In the genomic region with DNA sequence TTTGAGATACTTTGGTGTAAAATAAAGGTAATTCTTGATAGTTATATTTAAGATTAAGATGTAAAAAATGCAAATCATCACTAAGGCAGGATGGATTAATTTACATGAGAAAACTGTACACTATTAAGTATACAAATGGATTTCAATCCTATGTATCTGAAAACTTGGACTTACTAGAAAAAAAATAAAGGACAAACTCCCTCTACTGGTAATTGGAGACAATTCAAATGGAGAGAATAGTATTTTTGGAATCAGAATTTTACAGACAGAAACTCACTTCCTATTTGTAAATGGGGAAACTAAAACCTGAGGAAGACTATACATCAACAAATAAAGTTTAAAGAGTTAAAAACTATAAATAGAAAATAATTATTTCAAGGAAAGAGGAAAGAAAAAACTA, we compare ENCODE assay signal across 8 cellular contexts.
DNase-seq lines count a peak whose midpoint lies in the region; ATAC-seq, FAIRE-seq and TF ChIP-seq lines count a peak whose summit lies in the region.

No MANE protein-coding gene starts in this region.

- FAIRE-seq in HepG2 (lab: Jason Lieb, UNC), result no peak

- no peak overlapping the region for H2AK9ac ChIP-seq in IMR-90 (replicated peaks; ENCODE audit: low read depth, low read length, poor library complexity)

- H3K4ac ChIP-seq in IMR-90 (ENCODE audit: low read depth, low read length), result no peak overlapping the region

- H3K4me2 ChIP-seq in IMR-90 (ENCODE audit: low read depth, low read length), result no peak overlapping the region
- no peak overlapping the region for H3K4me2 ChIP-seq in HepG2 (ENCODE audit: low read depth, low read length)

- H3K27ac ChIP-seq in IMR-90 (ENCODE audit: insufficient read depth, low read length) (no peak overlapping the region), HepG2 (ENCODE audit: extremely low read length, insufficient read depth, low read length) (no peak overlapping the region)

- no peak overlapping the region for H3K23ac ChIP-seq in IMR-90 (ENCODE audit: low read depth, low read length)

- H2BK20ac ChIP-seq in IMR-90 (ENCODE audit: low read depth, low read length), result no peak overlapping the region

- no peak for TF ChIP-seq POLR2A in IMR-90 (IDR thresholded peaks at IDR 0.05; ENCODE audit: low read depth, low read length)
- no peak for TF ChIP-seq POLR2A in HepG2 (IDR thresholded peaks at IDR 0.05; ENCODE audit: insufficient read depth in 1 of 2, low read depth in 2 of 2, low read length in 2 of 2)

- H3K9me1 ChIP-seq in IMR-90 (ENCODE audit: insufficient read depth, low read length), result no peaks in the 10 kb centered on the region

- no peak overlapping the region for H3K14ac ChIP-seq in IMR-90 (replicated peaks; ENCODE audit: low read depth, low read length)

- intact Hi-C loops in IMR-90 (cut with micrococcal nuclease) (loop anchor here (1.0 to 10.0 kb wide), 4 partner anchors 33 to 361 kb away; partner anchors contain the start of gene PARD3), HepG2 (cut with micrococcal nuclease; ENCODE audit: unreplicated experiment) (loop anchor here (1.0 kb wide), 1 partner anchor 33 kb away; no protein-coding TSS in a partner anchor), sciatic nerve (cut with DNase I) (loop anchor here (5.0 kb wide), 1 partner anchor 40 kb away; no protein-coding TSS in a partner anchor)

- in situ Hi-C loops in IMR-90 (cut with MboI; ENCODE audit: low sequenced_read_pairs), result no loop called here
- in situ Hi-C loops in HepG2 (cut with HindIII; ENCODE audit: extremely low pct_ligation_motif_present, low pct_unique_long_range_greater_than_20kb), result no loop called here

- peak; percentile 36 for TF ChIP-seq CTCF in AG09309 (IDR thresholded peaks at IDR 0.05; ENCODE audit: control insufficient read depth, insufficient read depth, low read depth, low read length, missing control alignments)
- peak; percentile 57 for TF ChIP-seq CTCF in IMR-90 (conservative IDR thresholded peaks at IDR 0.05; ENCODE audit: low read depth, low read length)
- no peak for TF ChIP-seq CTCF in HepG2 (CRISPR knock-in tag; IDR thresholded peaks at IDR 0.05)

- no peak overlapping the region for H2AK5ac ChIP-seq in IMR-90 (ENCODE audit: low read depth, low read length)

- dilution Hi-C loops in IMR-90 (cut with HindIII; ENCODE audit: low sequenced_read_pairs, unreplicated experiment), result no loop called here

- H3K18ac ChIP-seq in IMR-90 (ENCODE audit: low read depth, low read length), result no peak overlapping the region

- CTCF ChIA-PET in IMR-90 (lab: Yijun Ruan, JAX), result interaction anchor here (0.7 to 3.6 kb wide), 5 partner anchors 14 to 366 kb away, joined by 3 to 18 read pairs (median 4); no protein-coding TSS in a partner anchor
- CTCF ChIA-PET in HepG2 (lab: Yijun Ruan, JAX; ENCODE audit: low intra/inter-chr PET ratio, low total read pairs), result interaction anchor here (0.6 kb wide), 1 partner anchor 33 kb away, joined by 3 read pairs; no protein-coding TSS in a partner anchor

- H3K27me3 ChIP-seq in IMR-90 (ENCODE audit: control insufficient read depth, insufficient read depth, low read length) (no peaks in the 10 kb centered on the region), HepG2 (ENCODE audit: control insufficient read depth in 1 of 2, insufficient read depth in 2 of 2, low read length in 2 of 2) (no peaks in the 10 kb centered on the region)

- no peak overlapping the region for H2BK120ac ChIP-seq in IMR-90 (ENCODE audit: low read depth, low read length)

- no peak overlapping the region for H2BK15ac ChIP-seq in IMR-90 (ENCODE audit: low read depth, low read length)

- BruUV-seq in IMR-90 (replicated peaks; lab: Mats Ljungman, UMichigan) (no TSS peak), HepG2 (replicated peaks; lab: Mats Ljungman, UMichigan) (no TSS peak)

- H4K20me1 ChIP-seq in IMR-90 (ENCODE audit: insufficient read depth, low read length) (no peaks in the 10 kb centered on the region; the same call in 1 of the 2 replicates), HepG2 (ENCODE audit: insufficient read depth, low read length) (0 out of 2 replicates have a peak, but pooled peaks cover 3% of the 10 kb centered on the region)

- H4K8ac ChIP-seq in IMR-90 (ENCODE audit: low read depth in 2 of 2, low read length in 2 of 2), result no peak overlapping the region

- no peak overlapping the region for H4K91ac ChIP-seq in IMR-90 (ENCODE audit: insufficient read depth, low read depth, low read length)

- no peak overlapping the region for H4K5ac ChIP-seq in IMR-90 (ENCODE audit: low read depth, low read length)

- H3K9me3 ChIP-seq in IMR-90 (ENCODE audit: control insufficient read depth, insufficient read depth, low read length) (no peaks in the 10 kb centered on the region), HepG2 (ENCODE audit: low read length) (no peaks in the 10 kb centered on the region)

- H3K9ac ChIP-seq in IMR-90 (ENCODE audit: low read depth, low read length), result no peak overlapping the region
- H3K9ac ChIP-seq in HepG2 (ENCODE audit: insufficient read depth, low read depth, low read length), result no peak overlapping the region

- POLR2A ChIA-PET in IMR-90 (lab: Charles Lee; ENCODE audit: unreplicated experiment), result interaction anchor here (0.7 kb wide), 1 partner anchor 171 kb away, joined by 3 read pairs; no protein-coding TSS in a partner anchor
- POLR2A ChIA-PET in HepG2 (lab: Yijun Ruan, JAX), result no interaction called here

- ATAC-seq in IMR-90 (ENCODE audit: low read depth) (0 out of 2 replicates have a peak, but pooled peaks have one; percentile 24), HepG2 (no peak), GM18511 (IDR thresholded peaks at IDR 0.05; ENCODE audit: unreplicated experiment) (no peak), sciatic nerve (no peak)

- no peak overlapping the region for H3K56ac ChIP-seq in IMR-90 (ENCODE audit: extremely low read depth, insufficient read depth, low read length)

- no peak overlapping the region for H3K4me3 ChIP-seq in AG09309 (ENCODE audit: control insufficient read depth, low read depth, low read length)
- H3K4me3 ChIP-seq in IMR-90 (ENCODE audit: insufficient read depth, low read depth, low read length), result no peak overlapping the region
- H3K4me3 ChIP-seq in HepG2 (replicated peaks in 1 of 3; ENCODE audit: insufficient read depth in 1 of 3, low read depth in 2 of 3, low read length in 3 of 3), result no peak overlapping the region

- H3K36me3 ChIP-seq in IMR-90 (ENCODE audit: control insufficient read depth, insufficient read depth, low read length) (peaks cover 19% of the 10 kb centered on the region), HepG2 (replicated peaks in 1 of 2; ENCODE audit: control insufficient read depth in 1 of 2, insufficient read depth in 2 of 2, low read length in 2 of 2) (peaks cover 3 to 46% of the 10 kb centered on the region in 2 experiments)

- TF ChIP-seq EP300 in HepG2 (IDR thresholded peaks at IDR 0.05; ENCODE audit: low read depth in 2 of 2, low read length in 2 of 2) (no peak), HepG2 (CRISPR knock-in tag; IDR thresholded peaks at IDR 0.05; ENCODE audit: borderline replicate concordance) (no peak)

- H2AFZ ChIP-seq in IMR-90 (replicated peaks; ENCODE audit: low read length, poor library complexity) (no peak overlapping the region), HepG2 (ENCODE audit: low read length) (no peak overlapping the region)

- TF ChIP-seq RAD21 in IMR-90 (IDR thresholded peaks at IDR 0.05; ENCODE audit: low read length) (peak; percentile 48), HepG2 (CRISPR knock-in tag; IDR thresholded peaks at IDR 0.05) (no peak)

- H3K79me2 ChIP-seq in HepG2 (ENCODE audit: insufficient read depth, low read length), result no peaks in the 10 kb centered on the region

- H2BK5ac ChIP-seq in IMR-90 (ENCODE audit: low read depth, low read length, poor library complexity, severe bottlenecking), result no peak overlapping the region

- DNase-seq in AG09309 (ENCODE audit: low read depth), result no peak
- DNase-seq in IMR-90, result peak; percentile 39
- peak; percentile 5 for DNase-seq in amniotic stem cell (lab: John Stamatoyannopoulos, UW)
- DNase-seq in HepG2 (ENCODE audit: low spot score), result peak; percentile 12
- no peak for DNase-seq in hippocampal formation (lab: John Stamatoyannopoulos, UW)
- DNase-seq in activated gamma-delta T cell (lab: John Stamatoyannopoulos, UW), result no peak
- no peak for DNase-seq in sciatic nerve (ENCODE audit: low spot score)

- peaks cover 0 to 3% of the 10 kb centered on the region in 2 experiments; a peak in 1 of 4 replicates for H3K79me1 ChIP-seq in IMR-90 (ENCODE audit: low read depth in 1 of 2, low read length in 2 of 2)

- H3K4me1 ChIP-seq in IMR-90 (ENCODE audit: control insufficient read depth, insufficient read depth, low read length) (no peaks in the 10 kb centered on the region), HepG2 (ENCODE audit: insufficient read depth, low read length) (no peaks in the 10 kb centered on the region)

TF ChIP-seq in IMR-90, 13 proteins besides CTCF, POLR2A, EP300 and RAD21:
- TF ChIP-seq MAZ (IDR thresholded peaks at IDR 0.05; ENCODE audit: borderline replicate concordance, low read depth, low read length) (no peak), SMC3 (IDR thresholded peaks at IDR 0.05; ENCODE audit: low read depth, low read length) (peak; percentile 53)

TF ChIP-seq in HepG2, 621 proteins besides CTCF, POLR2A, EP300 and RAD21:
- TF ChIP-seq SMC3 (IDR thresholded peaks at IDR 0.05; ENCODE audit: low read length) (0 out of 2 replicates have a peak, but pooled peaks have one; percentile 10), ZNF563 (CRISPR knock-in tag; IDR thresholded peaks at IDR 0.05) (no peak)

Comparison
In these comparisons a context has a peak if more than half of its experiments do, and no peak if none do; other contexts are left out.
1. DNase-seq: peak in IMR-90 (single experiment), amniotic stem cell (single experiment) and HepG2 (single experiment); none in AG09309 (single experiment), hippocampal formation (0 of 2), activated gamma-delta T cell (single experiment) and sciatic nerve (single experiment).